ENCODE assay signal across 16 cellular contexts in genomic region chr2:69955029-69955428, GRCh38. TPM values are rescaled to one million over a fixed set of nuclear protein-coding genes. Genes with fewer than 3 reads are reported as not detected.
"Had no signal": no experiment of that assay in that cellular context is flagged by ENCODE, and none has a peak within 500 bp of the region (broad histone marks: within the 10 kb centered on the region; RNA-seq: fewer than 3 reads in every experiment).

No MANE protein-coding gene starts in this region.

- H3K4me3 Mint-ChIP-seq: activated CD4-positive, alpha-beta memory T cell treated with anti-CD3 and anti-CD28 coated beads, Interleukin-2, amount 10 ng/mL, durations not matched to agents 7 days and 5 days; activated CD4-positive, alpha-beta T cell treated with anti-CD3 and anti-CD28 coated beads for 36 hours; naive B cell; stimulated activated naive B cell treated with anti-CD40 and anti-IgM and Interleukin-4, amounts not matched to agents 10 μg/mL and 1 μg/mL and 100 μg/mL, for 72 hours had no signal

- H3K36me3 Mint-ChIP-seq: activated naive CD4-positive, alpha-beta T cell treated with anti-CD3 and anti-CD28 coated beads, Interleukin-2, amount 50 U/mL, for 72 hours; naive B cell; stimulated activated naive B cell treated with anti-CD40 and anti-IgM and Interleukin-4, amounts not matched to agents 10 μg/mL and 1 μg/mL and 100 μg/mL, for 72 hours had no signal

- H3K9me3 ChIP-seq: tibial artery, uterus had no signal

- H3K4me1 Mint-ChIP-seq: activated CD4-positive, alpha-beta T cell treated with anti-CD3 and anti-CD28 coated beads for 36 hours had no signal

- H3K4me3 ChIP-seq: hepatocyte, skin epidermis, tibial artery, uterus had no signal

- H3K4me1 ChIP-seq: tibial artery, uterus had no signal

- H3K27me3 ChIP-seq: tibial artery, uterus had no signal

- ATAC-seq: activated CD4-positive, alpha-beta T cell treated with anti-CD3 and anti-CD28 coated beads for 36 hours; activated naive CD4-positive, alpha-beta T cell treated with anti-CD3 and anti-CD28 coated beads, Interleukin-2, amount 50 U/mL, for 72 hours; left lobe of liver; stimulated activated naive B cell treated with anti-CD40 and anti-IgM and Interleukin-4, amounts not matched to agents 10 μg/mL and 1 μg/mL and 100 μg/mL, for 72 hours had no signal

- H3K27ac ChIP-seq: hepatocyte, skin epidermis, tibial artery, uterus had no signal

- H3K27ac Mint-ChIP-seq: activated CD4-positive, alpha-beta memory T cell treated with anti-CD3 and anti-CD28 coated beads, Interleukin-2, amount 10 ng/mL, durations not matched to agents 7 days and 5 days; activated CD4-positive, alpha-beta T cell treated with anti-CD3 and anti-CD28 coated beads for 36 hours; stimulated activated naive B cell treated with anti-CD40 and anti-IgM and Interleukin-4, amounts not matched to agents 10 μg/mL and 1 μg/mL and 100 μg/mL, for 72 hours had no signal

- DNase-seq: activated CD4-positive, alpha-beta memory T cell treated with anti-CD3 and anti-CD28 coated beads, Interleukin-2, amount 10 ng/mL, durations not matched to agents 7 days and 5 days; activated CD4-positive, alpha-beta T cell treated with anti-CD3 and anti-CD28 coated beads for 36 hours; activated T-cell treated with anti-CD3 and anti-CD28 coated beads, Interleukin-2, amount 50 U/mL, for 48 hours; islet precursor cell; naive B cell; nucleus accumbens; posterior cingulate gyrus; stimulated activated CD4-positive, alpha-beta T cell treated with anti-CD3 and anti-CD28 coated beads, Interleukin-15, amount 100 ng/mL, for 24 hours; stimulated activated CD4-positive, alpha-beta T cell treated with anti-CD3 and anti-CD28 coated beads, Interleukin-4, amount 100 ng/mL, for 1 hour; stimulated activated naive B cell treated with anti-CD40 and anti-IgM and Interleukin-4, amounts not matched to agents 10 μg/mL and 1 μg/mL and 100 μg/mL, for 72 hours; uterus had no signal

- H3K27me3 Mint-ChIP-seq: stimulated activated naive B cell treated with anti-CD40 and anti-IgM and Interleukin-4, amounts not matched to agents 10 μg/mL and 1 μg/mL and 100 μg/mL, for 72 hours had no signal

- H3K9me3 Mint-ChIP-seq: activated CD4-positive, alpha-beta memory T cell treated with anti-CD3 and anti-CD28 coated beads, Interleukin-2, amount 10 ng/mL, durations not matched to agents 7 days and 5 days; activated naive CD4-positive, alpha-beta T cell treated with anti-CD3 and anti-CD28 coated beads, Interleukin-2, amount 50 U/mL, for 72 hours; naive B cell; stimulated activated naive B cell treated with anti-CD40 and anti-IgM and Interleukin-4, amounts not matched to agents 10 μg/mL and 1 μg/mL and 100 μg/mL, for 72 hours had no signal

- H3K36me3 ChIP-seq: tibial artery, uterus had no signal

RNA-seq across cellular contexts. Expression of gene ASPRV1, which starts 6.4 kb away (rescaled TPM):
- polyA plus RNA-seq: hepatocyte had no signal
